ENCODE assay signal across 9 cellular contexts in the genomic region with DNA sequence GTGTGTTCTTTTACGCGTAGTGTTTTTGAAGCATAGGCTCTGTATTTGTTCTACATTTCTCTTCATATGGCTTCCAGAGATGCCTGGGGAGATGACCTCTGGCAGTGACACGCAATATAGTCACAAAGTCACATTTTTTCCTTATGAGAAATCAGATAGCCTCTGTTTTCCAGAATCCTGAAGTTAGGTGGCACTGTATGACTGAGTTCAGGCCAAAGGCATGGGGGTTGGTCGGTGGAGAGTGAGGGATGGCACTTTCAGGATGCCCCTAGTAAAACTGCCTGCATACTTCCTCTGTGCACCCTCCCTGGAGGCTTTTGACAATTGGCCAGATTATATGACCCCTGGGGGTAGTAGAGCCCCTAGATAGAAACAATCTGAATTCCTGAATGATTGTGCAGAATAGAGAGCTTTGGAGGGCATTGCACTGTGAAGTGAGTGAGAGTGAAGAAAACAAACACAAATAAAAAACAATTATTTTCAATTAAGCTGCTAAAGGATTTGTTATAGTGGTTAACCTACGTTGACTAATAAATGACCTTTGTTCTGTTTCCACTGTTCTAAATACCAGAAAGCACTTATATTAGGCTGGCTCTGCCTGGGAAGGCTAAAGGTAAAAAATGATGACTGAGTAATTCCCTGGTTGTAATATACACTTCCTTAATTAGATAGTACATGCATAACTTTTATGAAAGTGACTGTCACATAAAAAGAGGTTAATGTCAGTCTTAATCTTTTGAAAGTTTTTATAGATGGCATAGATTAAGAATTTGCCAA.
A peak's percentile ranks its signal among the peaks of the same experiment; 100 is the strongest.
DNase-seq lines count a peak whose midpoint lies in the region; ATAC-seq, FAIRE-seq and TF ChIP-seq lines count a peak whose summit lies in the region.
"Had no signal": no experiment of that assay in that cellular context is flagged by ENCODE, and none has a peak within 500 bp of the region (broad histone marks: within the 10 kb centered on the region; RNA-seq: fewer than 3 reads in every experiment).

No MANE protein-coding gene starts in this region.

- H3K27me3 ChIP-seq in left lung, result no peaks in the 10 kb centered on the region

- TF ChIP-seq CTCF in epithelial cell of proximal tubule (conservative IDR thresholded peaks at IDR 0.05; ENCODE audit: low read depth, low read length) (peak; percentile 20), left lung (IDR thresholded peaks at IDR 0.05) (no peak)

- DNase-seq in NCI-H748 (lab: John Stamatoyannopoulos, UW; ENCODE audit: unreplicated experiment) (peak; percentile 23), NCI-H748 treated with DMSO at 0.1 percent for 48 hours (lab: John Stamatoyannopoulos, UW) (no peak), RPMI7951 (ENCODE audit: low read depth) (peak; percentile 18), epithelial cell of proximal tubule (ENCODE audit: low read depth) (no peak), urothelium cell line (ENCODE audit: low spot score) (peak; percentile 9), left lung (no peak)
- no peak for DNase-seq in activated CD4-positive, alpha-beta T cell treated with anti-CD3 and anti-CD28 coated beads for 4 hours
- DNase-seq: Karpas-422 had no signal

- no peaks in the 10 kb centered on the region for H3K4me1 ChIP-seq in left lung

- no peak for FAIRE-seq in urothelium cell line (lab: Jason Lieb, UNC)

- ATAC-seq in HG03571 (IDR thresholded peaks at IDR 0.05; ENCODE audit: unreplicated experiment) (no peak), left lung (no peak)

- intact Hi-C loops in left lung (cut with DNase I), result no loop called here

- H3K36me3 ChIP-seq in left lung, result no peaks in the 10 kb centered on the region

- no peak overlapping the region for H3K27ac ChIP-seq in left lung

- H3K4me3 ChIP-seq in epithelial cell of proximal tubule (ENCODE audit: low read depth, low read length) (no peak overlapping the region), left lung (no peak overlapping the region)

- no peaks in the 10 kb centered on the region for H3K9me3 ChIP-seq in left lung

Comparison
In these comparisons a context has a peak if more than half of its experiments do, and no peak if none do; other contexts are left out.
1. DNase-seq: peak in NCI-H748 (single experiment), RPMI7951 (single experiment) and urothelium cell line (single experiment); none in NCI-H748 treated with DMSO at 0.1 percent for 48 hours (single experiment), epithelial cell of proximal tubule (single experiment), activated CD4-positive, alpha-beta T cell treated with anti-CD3 and anti-CD28 coated beads for 4 hours (0 of 2) and left lung (0 of 2).